In the genomic region with DNA sequence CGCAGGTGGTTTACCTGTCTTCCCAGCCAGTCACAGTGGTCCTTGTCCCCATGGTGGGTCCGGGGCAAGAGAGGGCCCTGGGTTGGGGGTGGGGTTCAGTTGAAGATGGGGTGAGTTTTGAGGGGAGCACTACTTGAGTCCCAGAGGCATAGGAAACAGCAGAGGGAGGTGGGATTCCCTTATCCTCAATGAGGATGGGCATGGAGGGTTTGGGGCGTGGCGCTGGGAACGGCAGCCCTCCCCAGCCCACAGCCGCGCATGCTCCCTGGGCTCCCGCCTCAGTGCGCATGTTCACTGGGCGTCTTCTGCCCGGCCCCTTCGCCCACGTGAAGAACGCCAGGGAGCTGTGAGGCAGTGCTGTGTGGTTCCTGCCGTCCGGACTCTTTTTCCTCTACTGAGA, we compare ENCODE assay signal across 14 cellular contexts. TPM values are rescaled to one million over a fixed set of nuclear protein-coding genes. Genes with fewer than 3 reads are reported as not detected.
"Had no signal": no experiment of that assay in that cellular context is flagged by ENCODE, and none has a peak within 500 bp of the region (broad histone marks: within the 10 kb centered on the region; RNA-seq: fewer than 3 reads in every experiment).

A gene with protein sequence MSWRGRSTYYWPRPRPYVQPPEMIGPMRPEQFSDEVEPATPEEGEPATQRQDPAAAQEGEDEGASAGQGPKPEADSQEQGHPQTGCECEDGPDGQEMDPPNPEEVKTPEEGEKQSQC (plus strand): TSS at position 301 of the 400 bp plus-strand sequence. CDS start 1,157 bp downstream, outside the sequence.

RNA-seq across cellular contexts. Expression of the gene that starts here (rescaled TPM):
- total RNA-seq: stomach, subcutaneous adipose tissue, suprapubic skin, temporal lobe, thoracic aorta, thyroid gland, tibial nerve, transverse colon, upper lobe of right lung, ureter, urinary bladder, uterus, vagina had no signal
- polyA plus RNA-seq: stomach, thymus, urinary bladder had no signal
